ENCODE assay signal across 1 cellular context in the genomic region with DNA sequence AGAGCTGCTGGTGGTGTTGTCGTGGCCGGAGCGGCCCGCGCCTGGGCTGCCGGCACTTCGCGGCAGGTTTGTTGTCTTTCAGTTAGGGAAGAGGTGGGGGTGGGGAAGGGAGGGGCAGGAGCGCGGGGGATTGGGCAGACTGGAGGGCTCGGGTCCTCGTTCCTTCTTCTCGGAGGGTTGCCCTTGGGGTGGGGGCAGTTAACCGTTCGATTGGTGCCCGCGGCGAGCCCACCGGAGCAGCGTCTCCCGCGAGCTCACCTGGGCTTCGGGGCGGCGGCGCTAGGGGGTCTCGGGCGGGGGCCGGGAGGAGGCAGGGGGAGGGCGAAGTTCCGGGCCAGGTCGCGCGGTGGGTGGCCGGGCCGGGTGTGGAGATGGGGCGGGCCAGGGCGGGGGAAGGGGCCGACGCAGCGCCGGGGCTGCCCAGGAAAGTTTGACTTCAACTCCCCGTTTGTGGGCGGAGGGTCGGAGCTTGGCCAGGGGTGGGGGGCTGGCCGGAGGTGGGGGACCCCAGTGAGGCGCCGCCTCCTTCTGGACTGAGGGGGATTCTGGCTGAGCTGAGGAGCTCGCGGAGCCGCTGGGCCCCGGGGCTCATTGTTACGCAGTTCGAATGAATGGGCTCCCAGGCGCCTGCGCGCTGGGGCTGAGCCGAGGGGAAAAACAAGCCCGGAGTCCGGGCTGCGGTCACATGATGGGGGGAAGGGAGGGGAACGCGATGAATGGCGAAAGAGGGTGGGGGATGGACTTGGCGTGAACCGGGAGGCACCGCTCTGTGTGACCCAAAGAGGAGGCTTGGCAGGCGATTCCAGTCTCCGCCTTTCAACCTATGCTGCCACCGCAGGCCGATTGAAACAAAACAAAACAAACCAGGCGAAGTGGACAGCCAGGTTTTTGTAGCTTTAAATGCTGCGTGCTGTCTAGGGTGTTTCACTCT.
TF ChIP-seq lines count a peak whose summit lies in the region.

No MANE protein-coding gene starts in this region.

TF ChIP-seq in K562, 482 proteins besides CTCF, POLR2A, EP300 and RAD21 (continued from another document and continues in another):
- TF ChIP-seq, protein P1, sequence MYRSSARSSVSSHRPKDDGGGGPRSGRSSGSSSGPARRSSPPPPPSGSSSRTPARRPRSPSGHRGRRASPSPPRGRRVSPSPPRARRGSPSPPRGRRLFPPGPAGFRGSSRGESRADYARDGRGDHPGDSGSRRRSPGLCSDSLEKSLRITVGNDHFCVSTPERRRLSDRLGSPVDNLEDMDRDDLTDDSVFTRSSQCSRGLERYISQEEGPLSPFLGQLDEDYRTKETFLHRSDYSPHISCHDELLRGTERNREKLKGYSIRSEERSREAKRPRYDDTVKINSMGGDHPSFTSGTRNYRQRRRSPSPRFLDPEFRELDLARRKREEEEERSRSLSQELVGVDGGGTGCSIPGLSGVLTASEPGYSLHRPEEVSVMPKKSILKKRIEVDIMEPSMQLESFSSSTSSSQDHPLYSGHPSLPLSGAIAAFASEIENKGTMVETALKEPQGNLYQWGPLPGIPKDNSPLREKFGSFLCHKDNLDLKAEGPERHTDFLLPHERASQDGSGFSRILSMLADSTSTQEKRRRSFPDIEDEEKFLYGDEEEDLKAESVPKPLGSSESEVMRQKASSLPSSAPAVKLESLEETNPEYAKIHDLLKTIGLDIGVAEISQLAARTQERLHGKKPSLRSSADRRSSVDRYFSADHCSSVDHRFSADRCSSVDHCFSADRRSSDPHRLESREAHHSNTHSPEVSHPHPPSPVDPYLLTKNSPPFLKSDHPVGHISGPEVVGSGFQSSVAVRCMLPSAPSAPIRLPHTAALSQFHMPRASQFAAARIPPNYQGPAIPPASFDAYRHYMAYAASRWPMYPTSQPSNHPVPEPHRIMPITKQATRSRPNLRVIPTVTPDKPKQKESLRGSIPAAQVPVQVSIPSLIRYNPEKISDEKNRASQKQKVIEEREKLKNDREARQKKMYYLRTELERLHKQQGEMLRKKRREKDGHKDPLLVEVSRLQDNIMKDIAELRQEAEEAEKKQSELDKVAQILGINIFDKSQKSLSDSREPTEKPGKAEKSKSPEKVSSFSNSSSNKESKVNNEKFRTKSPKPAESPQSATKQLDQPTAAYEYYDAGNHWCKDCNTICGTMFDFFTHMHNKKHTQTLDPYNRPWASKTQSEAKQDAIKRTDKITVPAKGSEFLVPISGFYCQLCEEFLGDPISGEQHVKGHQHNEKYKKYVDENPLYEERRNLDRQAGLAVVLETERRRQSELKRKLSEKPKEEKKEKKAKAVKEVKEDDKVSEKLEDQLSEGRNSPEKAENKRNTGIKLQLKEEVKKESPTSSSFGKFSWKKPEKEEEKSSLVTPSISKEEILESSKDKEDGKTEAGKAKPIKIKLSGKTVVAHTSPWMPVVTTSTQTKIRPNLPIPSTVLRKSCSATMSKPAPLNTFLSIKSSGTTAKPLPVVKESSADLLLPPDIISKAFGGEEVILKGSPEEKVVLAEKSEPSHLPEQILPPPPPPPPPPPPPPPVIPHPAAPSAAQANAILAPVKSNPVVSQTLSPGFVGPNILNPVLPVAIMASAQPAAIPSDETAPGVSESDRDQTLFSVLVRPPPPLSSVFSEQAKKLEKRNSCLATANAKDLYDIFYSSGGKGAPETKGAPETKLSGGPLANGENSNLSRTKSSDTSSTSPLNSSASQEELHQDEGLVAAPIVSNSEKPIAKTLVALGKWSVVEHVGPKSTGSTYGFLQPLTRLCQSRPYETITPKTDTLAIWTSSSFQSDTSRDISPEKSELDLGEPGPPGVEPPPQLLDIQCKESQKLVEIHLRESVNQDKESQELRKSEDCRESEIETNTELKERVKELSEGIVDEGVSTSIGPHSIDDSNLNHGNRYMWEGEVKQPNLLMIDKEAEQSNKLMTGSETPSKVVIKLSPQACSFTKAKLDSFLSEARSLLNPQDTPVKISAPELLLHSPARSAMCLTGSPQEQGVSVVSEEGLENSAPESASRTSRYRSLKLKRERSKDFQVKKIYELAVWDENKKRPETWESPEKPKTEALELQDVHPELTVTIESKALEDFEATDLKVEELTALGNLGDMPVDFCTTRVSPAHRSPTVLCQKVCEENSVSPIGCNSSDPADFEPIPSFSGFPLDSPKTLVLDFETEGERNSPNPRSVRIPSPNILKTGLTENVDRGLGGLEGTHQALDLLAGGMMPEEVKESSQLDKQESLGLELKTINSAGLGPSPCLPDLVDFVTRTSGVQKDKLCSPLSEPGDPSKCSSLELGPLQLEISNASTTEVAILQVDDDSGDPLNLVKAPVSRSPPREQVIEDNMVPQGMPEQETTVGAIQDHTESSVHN (IDR thresholded peaks at IDR 0.05; ENCODE audit: borderline replicate concordance in 1 of 2, low read depth in 1 of 2): no peak
- TF ChIP-seq PML (IDR thresholded peaks at IDR 0.05; ENCODE audit: low read length) (peak; percentile 75), DIDO1 (tag; IDR thresholded peaks at IDR 0.05; ENCODE audit: low read depth) (no peak), ZNF75A (CRISPR knock-in tag; IDR thresholded peaks at IDR 0.05) (0 out of 2 replicates have a peak, but pooled peaks have one; percentile 45), ARID1B (IDR thresholded peaks at IDR 0.05) (peak; percentile 73), KDM5B (IDR thresholded peaks at IDR 0.05; ENCODE audit: insufficient replicate concordance, low read depth, low read length) (peak; percentile 37), PHF20 (IDR thresholded peaks at IDR 0.05; ENCODE audit: partially characterized antibody) (peak; percentile 82), KHSRP (IDR thresholded peaks at IDR 0.05) (no peak), KDM1A (IDR thresholded peaks at IDR 0.05) (peak in 1 of 2 experiments; percentile 65; a peak in 1 of 4 replicates), NELFE (IDR thresholded peaks at IDR 0.05; ENCODE audit: insufficient read depth, insufficient read length) (no peak), HDGF (IDR thresholded peaks at IDR 0.05) (no peak), SOX6 (IDR thresholded peaks at IDR 0.05) (peak; percentile 87), BMI1 (IDR thresholded peaks at IDR 0.05; ENCODE audit: low read length) (no peak), SMARCA4 (IDR thresholded peaks at IDR 0.05) (peak; percentile 77), ZNF140 (CRISPR knock-in tag; IDR thresholded peaks at IDR 0.05) (no peak), SMAD4 (CRISPR knock-in tag; conservative IDR thresholded peaks at IDR 0.05) (peak; percentile 73), ZNF124 (CRISPR knock-in tag; IDR thresholded peaks at IDR 0.05) (no peak), XRCC5 (IDR thresholded peaks at IDR 0.05; ENCODE audit: low read depth, low read length) (peak; percentile 90), ZNF695 (CRISPR knock-in tag; IDR thresholded peaks at IDR 0.05) (0 out of 2 replicates have a peak, but pooled peaks have one; percentile 15), ZNF644 (tag; IDR thresholded peaks at IDR 0.05; ENCODE audit: low read depth) (no peak), SMAD1 (IDR thresholded peaks at IDR 0.05; ENCODE audit: low read depth, low read length, partially characterized antibody) (peak; percentile 49), ZNF263 (CRISPR knock-in tag; IDR thresholded peaks at IDR 0.05; ENCODE audit: borderline replicate concordance) (no peak; the same call in 1 of the 2 replicates)
- TF ChIP-seq, protein P2, sequence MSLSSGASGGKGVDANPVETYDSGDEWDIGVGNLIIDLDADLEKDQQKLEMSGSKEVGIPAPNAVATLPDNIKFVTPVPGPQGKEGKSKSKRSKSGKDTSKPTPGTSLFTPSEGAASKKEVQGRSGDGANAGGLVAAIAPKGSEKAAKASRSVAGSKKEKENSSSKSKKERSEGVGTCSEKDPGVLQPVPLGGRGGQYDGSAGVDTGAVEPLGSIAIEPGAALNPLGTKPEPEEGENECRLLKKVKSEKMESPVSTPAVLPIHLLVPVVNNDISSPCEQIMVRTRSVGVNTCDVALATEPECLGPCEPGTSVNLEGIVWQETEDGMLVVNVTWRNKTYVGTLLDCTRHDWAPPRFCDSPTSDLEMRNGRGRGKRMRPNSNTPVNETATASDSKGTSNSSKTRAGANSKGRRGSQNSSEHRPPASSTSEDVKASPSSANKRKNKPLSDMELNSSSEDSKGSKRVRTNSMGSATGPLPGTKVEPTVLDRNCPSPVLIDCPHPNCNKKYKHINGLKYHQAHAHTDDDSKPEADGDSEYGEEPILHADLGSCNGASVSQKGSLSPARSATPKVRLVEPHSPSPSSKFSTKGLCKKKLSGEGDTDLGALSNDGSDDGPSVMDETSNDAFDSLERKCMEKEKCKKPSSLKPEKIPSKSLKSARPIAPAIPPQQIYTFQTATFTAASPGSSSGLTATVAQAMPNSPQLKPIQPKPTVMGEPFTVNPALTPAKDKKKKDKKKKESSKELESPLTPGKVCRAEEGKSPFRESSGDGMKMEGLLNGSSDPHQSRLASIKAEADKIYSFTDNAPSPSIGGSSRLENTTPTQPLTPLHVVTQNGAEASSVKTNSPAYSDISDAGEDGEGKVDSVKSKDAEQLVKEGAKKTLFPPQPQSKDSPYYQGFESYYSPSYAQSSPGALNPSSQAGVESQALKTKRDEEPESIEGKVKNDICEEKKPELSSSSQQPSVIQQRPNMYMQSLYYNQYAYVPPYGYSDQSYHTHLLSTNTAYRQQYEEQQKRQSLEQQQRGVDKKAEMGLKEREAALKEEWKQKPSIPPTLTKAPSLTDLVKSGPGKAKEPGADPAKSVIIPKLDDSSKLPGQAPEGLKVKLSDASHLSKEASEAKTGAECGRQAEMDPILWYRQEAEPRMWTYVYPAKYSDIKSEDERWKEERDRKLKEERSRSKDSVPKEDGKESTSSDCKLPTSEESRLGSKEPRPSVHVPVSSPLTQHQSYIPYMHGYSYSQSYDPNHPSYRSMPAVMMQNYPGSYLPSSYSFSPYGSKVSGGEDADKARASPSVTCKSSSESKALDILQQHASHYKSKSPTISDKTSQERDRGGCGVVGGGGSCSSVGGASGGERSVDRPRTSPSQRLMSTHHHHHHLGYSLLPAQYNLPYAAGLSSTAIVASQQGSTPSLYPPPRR (CRISPR knock-in tag; IDR thresholded peaks at IDR 0.05; ENCODE audit: borderline replicate concordance): 0 out of 2 replicates have a peak, but pooled peaks have one; percentile 52
- TF ChIP-seq, protein P3, sequence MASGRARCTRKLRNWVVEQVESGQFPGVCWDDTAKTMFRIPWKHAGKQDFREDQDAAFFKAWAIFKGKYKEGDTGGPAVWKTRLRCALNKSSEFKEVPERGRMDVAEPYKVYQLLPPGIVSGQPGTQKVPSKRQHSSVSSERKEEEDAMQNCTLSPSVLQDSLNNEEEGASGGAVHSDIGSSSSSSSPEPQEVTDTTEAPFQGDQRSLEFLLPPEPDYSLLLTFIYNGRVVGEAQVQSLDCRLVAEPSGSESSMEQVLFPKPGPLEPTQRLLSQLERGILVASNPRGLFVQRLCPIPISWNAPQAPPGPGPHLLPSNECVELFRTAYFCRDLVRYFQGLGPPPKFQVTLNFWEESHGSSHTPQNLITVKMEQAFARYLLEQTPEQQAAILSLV (tag; IDR thresholded peaks at IDR 0.05): no peak
- TF ChIP-seq, protein P4, sequence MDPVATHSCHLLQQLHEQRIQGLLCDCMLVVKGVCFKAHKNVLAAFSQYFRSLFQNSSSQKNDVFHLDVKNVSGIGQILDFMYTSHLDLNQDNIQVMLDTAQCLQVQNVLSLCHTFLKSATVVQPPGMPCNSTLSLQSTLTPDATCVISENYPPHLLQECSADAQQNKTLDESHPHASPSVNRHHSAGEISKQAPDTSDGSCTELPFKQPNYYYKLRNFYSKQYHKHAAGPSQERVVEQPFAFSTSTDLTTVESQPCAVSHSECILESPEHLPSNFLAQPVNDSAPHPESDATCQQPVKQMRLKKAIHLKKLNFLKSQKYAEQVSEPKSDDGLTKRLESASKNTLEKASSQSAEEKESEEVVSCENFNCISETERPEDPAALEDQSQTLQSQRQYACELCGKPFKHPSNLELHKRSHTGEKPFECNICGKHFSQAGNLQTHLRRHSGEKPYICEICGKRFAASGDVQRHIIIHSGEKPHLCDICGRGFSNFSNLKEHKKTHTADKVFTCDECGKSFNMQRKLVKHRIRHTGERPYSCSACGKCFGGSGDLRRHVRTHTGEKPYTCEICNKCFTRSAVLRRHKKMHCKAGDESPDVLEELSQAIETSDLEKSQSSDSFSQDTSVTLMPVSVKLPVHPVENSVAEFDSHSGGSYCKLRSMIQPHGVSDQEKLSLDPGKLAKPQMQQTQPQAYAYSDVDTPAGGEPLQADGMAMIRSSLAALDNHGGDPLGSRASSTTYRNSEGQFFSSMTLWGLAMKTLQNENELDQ (CRISPR knock-in tag; IDR thresholded peaks at IDR 0.05; ENCODE audit: borderline replicate concordance): no peak
- TF ChIP-seq, protein P5, sequence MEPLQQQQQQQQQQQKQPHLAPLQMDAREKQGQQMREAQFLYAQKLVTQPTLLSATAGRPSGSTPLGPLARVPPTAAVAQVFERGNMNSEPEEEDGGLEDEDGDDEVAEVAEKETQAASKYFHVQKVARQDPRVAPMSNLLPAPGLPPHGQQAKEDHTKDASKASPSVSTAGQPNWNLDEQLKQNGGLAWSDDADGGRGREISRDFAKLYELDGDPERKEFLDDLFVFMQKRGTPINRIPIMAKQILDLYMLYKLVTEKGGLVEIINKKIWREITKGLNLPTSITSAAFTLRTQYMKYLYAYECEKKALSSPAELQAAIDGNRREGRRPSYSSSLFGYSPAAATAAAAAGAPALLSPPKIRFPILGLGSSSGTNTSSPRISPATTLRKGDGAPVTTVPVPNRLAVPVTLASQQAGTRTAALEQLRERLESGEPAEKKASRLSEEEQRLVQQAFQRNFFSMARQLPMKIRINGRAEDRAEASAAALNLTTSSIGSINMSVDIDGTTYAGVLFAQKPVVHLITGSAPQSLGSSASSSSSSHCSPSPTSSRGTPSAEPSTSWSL (CRISPR knock-in tag; IDR thresholded peaks at IDR 0.05; ENCODE audit: borderline replicate concordance): 0 out of 2 replicates have a peak, but pooled peaks have one; percentile 43
- TF ChIP-seq, protein P6, sequence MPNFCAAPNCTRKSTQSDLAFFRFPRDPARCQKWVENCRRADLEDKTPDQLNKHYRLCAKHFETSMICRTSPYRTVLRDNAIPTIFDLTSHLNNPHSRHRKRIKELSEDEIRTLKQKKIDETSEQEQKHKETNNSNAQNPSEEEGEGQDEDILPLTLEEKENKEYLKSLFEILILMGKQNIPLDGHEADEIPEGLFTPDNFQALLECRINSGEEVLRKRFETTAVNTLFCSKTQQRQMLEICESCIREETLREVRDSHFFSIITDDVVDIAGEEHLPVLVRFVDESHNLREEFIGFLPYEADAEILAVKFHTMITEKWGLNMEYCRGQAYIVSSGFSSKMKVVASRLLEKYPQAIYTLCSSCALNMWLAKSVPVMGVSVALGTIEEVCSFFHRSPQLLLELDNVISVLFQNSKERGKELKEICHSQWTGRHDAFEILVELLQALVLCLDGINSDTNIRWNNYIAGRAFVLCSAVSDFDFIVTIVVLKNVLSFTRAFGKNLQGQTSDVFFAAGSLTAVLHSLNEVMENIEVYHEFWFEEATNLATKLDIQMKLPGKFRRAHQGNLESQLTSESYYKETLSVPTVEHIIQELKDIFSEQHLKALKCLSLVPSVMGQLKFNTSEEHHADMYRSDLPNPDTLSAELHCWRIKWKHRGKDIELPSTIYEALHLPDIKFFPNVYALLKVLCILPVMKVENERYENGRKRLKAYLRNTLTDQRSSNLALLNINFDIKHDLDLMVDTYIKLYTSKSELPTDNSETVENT (CRISPR knock-in tag; IDR thresholded peaks at IDR 0.05): peak; percentile 87
